1 cellular context compared by ENCODE assay signal in genomic region chr2:28392297-28393114, GRCh38.
TF ChIP-seq lines count a peak whose summit lies in the region.

FOSL2 (plus strand) TSS chr2:28392858; CDS start chr2:28393721, 863 bp downstream.

TF ChIP-seq in GM12878, 131 proteins besides CTCF, POLR2A, EP300 and RAD21 (continued from another document and continues in another):
- TF ChIP-seq SMAD5 (IDR thresholded peaks at IDR 0.05; ENCODE audit: low read depth) (no peak), ZBTB33 (IDR thresholded peaks at IDR 0.05) (no peak), USF2 (IDR thresholded peaks at IDR 0.05; ENCODE audit: borderline replicate concordance, low read depth, low read length) (no peak; the same call in 1 of the 2 replicates), RB1 (IDR thresholded peaks at IDR 0.05; ENCODE audit: borderline replicate concordance) (0 out of 2 replicates have a peak, but pooled peaks have one; percentile 14), RFX5 (IDR thresholded peaks at IDR 0.05; ENCODE audit: low read depth, low read length) (no peak), ETV6 (conservative IDR thresholded peaks at IDR 0.05 in 1 of 2, IDR thresholded peaks at IDR 0.05 in 1 of 2; ENCODE audit: borderline replicate concordance in 1 of 2, low read depth in 1 of 2) (no peak), ZNF24 (IDR thresholded peaks at IDR 0.05) (0 out of 2 replicates have a peak, but pooled peaks have one; percentile 23), ZNF384 (IDR thresholded peaks at IDR 0.05; ENCODE audit: borderline replicate concordance, low read depth, low read length) (no peak), IRF5 (IDR thresholded peaks at IDR 0.05; ENCODE audit: borderline replicate concordance) (no peak), IKZF2 (IDR thresholded peaks at IDR 0.05) (peak; percentile 38 to 43; a peak in 2 of 4 replicates), EZH2 (IDR thresholded peaks at IDR 0.05; ENCODE audit: borderline replicate concordance, control insufficient read depth, low read depth, low read length) (no peak), E2F4 (IDR thresholded peaks at IDR 0.05; ENCODE audit: low read depth, low read length) (no peak), PAX5 (IDR thresholded peaks at IDR 0.05; ENCODE audit: borderline replicate concordance, low read depth, low read length) (no peak), RELA (IDR thresholded peaks at IDR 0.05; ENCODE audit: borderline replicate concordance, partially characterized antibody) (no peak), MYC (IDR thresholded peaks at IDR 0.05; ENCODE audit: insufficient read depth, insufficient read length, insufficient replicate concordance, low read length, severe bottlenecking) (peak; percentile 33), ZNF217 (IDR thresholded peaks at IDR 0.05) (no peak), MYB (IDR thresholded peaks at IDR 0.05; ENCODE audit: borderline replicate concordance, low read depth, low read length) (no peak), NR2F1 (conservative IDR thresholded peaks at IDR 0.05) (0 out of 2 replicates have a peak, but pooled peaks have one; percentile 14), POU2F2 (IDR thresholded peaks at IDR 0.05; ENCODE audit: borderline replicate concordance, low read depth, low read length) (0 out of 3 replicates have a peak, but pooled peaks have one; percentile 43), POLR2AphosphoS2 (IDR thresholded peaks at IDR 0.05; ENCODE audit: low read depth, low read length) (peak; percentile 40; the same call in 1 of the 2 replicates), RCOR1 (conservative IDR thresholded peaks at IDR 0.05; ENCODE audit: low read depth, low read length) (no peak), HCFC1 (IDR thresholded peaks at IDR 0.05; ENCODE audit: low read length) (peak; percentile 25; the same call in 1 of the 2 replicates), EED (IDR thresholded peaks at IDR 0.05; ENCODE audit: low read depth) (0 out of 2 replicates have a peak, but pooled peaks have one; percentile 26), ASH2L (IDR thresholded peaks at IDR 0.05; ENCODE audit: borderline replicate concordance, low read depth) (no peak), TAF1 (IDR thresholded peaks at IDR 0.05; ENCODE audit: borderline replicate concordance, low read depth, low read length) (peak; percentile 69; the same call in 1 of the 2 replicates), KDM1A (IDR thresholded peaks at IDR 0.05; ENCODE audit: borderline replicate concordance) (no peak), SMC3 (IDR thresholded peaks at IDR 0.05; ENCODE audit: borderline replicate concordance, low read length) (no peak), ZNF622 (IDR thresholded peaks at IDR 0.05) (no peak), BRCA1 (IDR thresholded peaks at IDR 0.05; ENCODE audit: low read depth, low read length) (no peak), ESRRA (IDR thresholded peaks at IDR 0.05; ENCODE audit: low read length) (no peak), JUNB (IDR thresholded peaks at IDR 0.05) (no peak), SMARCA5 (IDR thresholded peaks at IDR 0.05) (no peak), ZSCAN29 (IDR thresholded peaks at IDR 0.05) (0 out of 2 replicates have a peak, but pooled peaks have one; percentile 27), MLLT1 (IDR thresholded peaks at IDR 0.05) (no peak), ZBED1 (IDR thresholded peaks at IDR 0.05; ENCODE audit: borderline replicate concordance) (no peak), BCL11A (IDR thresholded peaks at IDR 0.05; ENCODE audit: low read depth, low read length) (no peak), POLR2AphosphoS5 (IDR thresholded peaks at IDR 0.05; ENCODE audit: low read length) (peak; percentile 83), LARP7 (IDR thresholded peaks at IDR 0.05) (peak; percentile 41), RAD51 (IDR thresholded peaks at IDR 0.05) (peak; percentile 36; the same call in 1 of the 2 replicates), RBBP5 (conservative IDR thresholded peaks at IDR 0.05) (no peak), HSF1 (IDR thresholded peaks at IDR 0.05; ENCODE audit: low read depth, low read length) (no peak), STAT3 (IDR thresholded peaks at IDR 0.05; ENCODE audit: low read depth, low read length) (no peak), IRF3 (IDR thresholded peaks at IDR 0.05) (no peak), MTA3 (IDR thresholded peaks at IDR 0.05; ENCODE audit: borderline replicate concordance, low read length) (no peak), EGR1 (IDR thresholded peaks at IDR 0.05; ENCODE audit: borderline replicate concordance in 1 of 2, low read depth in 2 of 2, low read length in 2 of 2) (peak in 1 of 2 experiments; percentile 73; a peak in 2 of 3 replicates), TCF3 (IDR thresholded peaks at IDR 0.05; ENCODE audit: borderline replicate concordance, insufficient read depth, low read depth, low read length) (0 out of 2 replicates have a peak, but pooled peaks have one; percentile 54)
- TF ChIP-seq, protein P1, sequence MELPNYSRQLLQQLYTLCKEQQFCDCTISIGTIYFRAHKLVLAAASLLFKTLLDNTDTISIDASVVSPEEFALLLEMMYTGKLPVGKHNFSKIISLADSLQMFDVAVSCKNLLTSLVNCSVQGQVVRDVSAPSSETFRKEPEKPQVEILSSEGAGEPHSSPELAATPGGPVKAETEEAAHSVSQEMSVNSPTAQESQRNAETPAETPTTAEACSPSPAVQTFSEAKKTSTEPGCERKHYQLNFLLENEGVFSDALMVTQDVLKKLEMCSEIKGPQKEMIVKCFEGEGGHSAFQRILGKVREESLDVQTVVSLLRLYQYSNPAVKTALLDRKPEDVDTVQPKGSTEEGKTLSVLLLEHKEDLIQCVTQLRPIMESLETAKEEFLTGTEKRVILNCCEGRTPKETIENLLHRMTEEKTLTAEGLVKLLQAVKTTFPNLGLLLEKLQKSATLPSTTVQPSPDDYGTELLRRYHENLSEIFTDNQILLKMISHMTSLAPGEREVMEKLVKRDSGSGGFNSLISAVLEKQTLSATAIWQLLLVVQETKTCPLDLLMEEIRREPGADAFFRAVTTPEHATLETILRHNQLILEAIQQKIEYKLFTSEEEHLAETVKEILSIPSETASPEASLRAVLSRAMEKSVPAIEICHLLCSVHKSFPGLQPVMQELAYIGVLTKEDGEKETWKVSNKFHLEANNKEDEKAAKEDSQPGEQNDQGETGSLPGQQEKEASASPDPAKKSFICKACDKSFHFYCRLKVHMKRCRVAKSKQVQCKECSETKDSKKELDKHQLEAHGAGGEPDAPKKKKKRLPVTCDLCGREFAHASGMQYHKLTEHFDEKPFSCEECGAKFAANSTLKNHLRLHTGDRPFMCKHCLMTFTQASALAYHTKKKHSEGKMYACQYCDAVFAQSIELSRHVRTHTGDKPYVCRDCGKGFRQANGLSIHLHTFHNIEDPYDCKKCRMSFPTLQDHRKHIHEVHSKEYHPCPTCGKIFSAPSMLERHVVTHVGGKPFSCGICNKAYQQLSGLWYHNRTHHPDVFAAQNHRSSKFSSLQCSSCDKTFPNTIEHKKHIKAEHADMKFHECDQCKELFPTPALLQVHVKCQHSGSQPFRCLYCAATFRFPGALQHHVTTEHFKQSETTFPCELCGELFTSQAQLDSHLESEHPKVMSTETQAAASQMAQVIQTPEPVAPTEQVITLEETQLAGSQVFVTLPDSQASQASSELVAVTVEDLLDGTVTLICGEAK (IDR thresholded peaks at IDR 0.05; ENCODE audit: borderline replicate concordance): no peak
- TF ChIP-seq, protein P2, sequence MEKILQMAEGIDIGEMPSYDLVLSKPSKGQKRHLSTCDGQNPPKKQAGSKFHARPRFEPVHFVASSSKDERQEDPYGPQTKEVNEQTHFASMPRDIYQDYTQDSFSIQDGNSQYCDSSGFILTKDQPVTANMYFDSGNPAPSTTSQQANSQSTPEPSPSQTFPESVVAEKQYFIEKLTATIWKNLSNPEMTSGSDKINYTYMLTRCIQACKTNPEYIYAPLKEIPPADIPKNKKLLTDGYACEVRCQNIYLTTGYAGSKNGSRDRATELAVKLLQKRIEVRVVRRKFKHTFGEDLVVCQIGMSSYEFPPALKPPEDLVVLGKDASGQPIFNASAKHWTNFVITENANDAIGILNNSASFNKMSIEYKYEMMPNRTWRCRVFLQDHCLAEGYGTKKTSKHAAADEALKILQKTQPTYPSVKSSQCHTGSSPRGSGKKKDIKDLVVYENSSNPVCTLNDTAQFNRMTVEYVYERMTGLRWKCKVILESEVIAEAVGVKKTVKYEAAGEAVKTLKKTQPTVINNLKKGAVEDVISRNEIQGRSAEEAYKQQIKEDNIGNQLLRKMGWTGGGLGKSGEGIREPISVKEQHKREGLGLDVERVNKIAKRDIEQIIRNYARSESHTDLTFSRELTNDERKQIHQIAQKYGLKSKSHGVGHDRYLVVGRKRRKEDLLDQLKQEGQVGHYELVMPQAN (conservative IDR thresholded peaks at IDR 0.05): peak; percentile 16
